ENCODE assay signal across 21 cellular contexts in the genomic region with DNA sequence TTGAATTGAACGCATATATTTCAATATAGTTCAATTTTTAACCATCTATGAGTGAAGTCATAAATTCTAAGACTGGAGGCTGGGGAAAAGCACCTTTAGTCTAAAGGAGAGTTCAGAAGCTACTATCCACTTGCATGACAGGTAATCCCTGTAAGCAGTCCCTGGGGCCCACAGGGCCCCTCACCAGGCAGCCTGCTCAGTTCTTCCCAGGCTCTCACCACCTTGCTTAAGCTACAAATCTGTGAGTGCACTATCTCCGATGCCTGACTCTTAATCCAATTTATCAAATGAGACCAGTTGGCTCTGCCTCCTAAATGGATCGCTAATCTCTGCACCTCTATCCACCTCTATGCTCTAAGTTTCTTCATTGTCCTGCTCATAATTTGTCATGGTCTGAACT.
"Had no signal": no experiment of that assay in that cellular context is flagged by ENCODE, and none has a peak within 500 bp of the region (broad histone marks: within the 10 kb centered on the region; RNA-seq: fewer than 3 reads in every experiment).

No MANE protein-coding gene starts in this region.

- FAIRE-seq: keratinocyte had no signal

- ATAC-seq: left cardiac atrium; left lung; lower lobe of right lung; natural killer cell treated with Interleukin-12 subunit alpha and Interleukin-12 subunit beta and Interleukin-15 and Interleukin-18, amount 100 ng/mL, for 72 hours; right lobe of liver; stimulated activated memory B cell treated with anti-CD40 and anti-IgM and Interleukin-4, amounts not matched to agents 10 μg/mL and 1 μg/mL and 100 μg/mL, for 72 hours; stimulated activated naive CD8-positive, alpha-beta T cell treated with anti-CD3 and anti-CD28 coated beads, Interleukin-15, amount 100 ng/mL, for 72 hours had no signal

- DNase-seq: hippocampal formation; kidney glomerular epithelial cell; left cardiac atrium; left lung; lower lobe of right lung; mammary epithelial cell; mesenchymal stem cell; naive B cell; ovary; right lobe of liver; stimulated activated CD4-positive, alpha-beta T cell treated with anti-CD3 and anti-CD28 coated beads, Interleukin-1b, Interleukin-23, amount 100 ng/mL, for 48 hours; stimulated activated CD4-positive, alpha-beta T cell treated with anti-CD3 and anti-CD28 coated beads, Interleukin-2, amount 100 ng/mL, for 48 hours; stimulated activated CD4-positive, alpha-beta T cell treated with anti-CD3 and anti-CD28 coated beads, Interleukin-4, amount 100 ng/mL, for 4 hours; stimulated activated CD8-positive, alpha-beta memory T cell treated with anti-CD3 and anti-CD28 coated beads, Interleukin-4, amount 100 ng/mL, for 48 hours; stimulated activated naive CD4-positive, alpha-beta T cell treated with Interleukin-2 at 50 U/mL for 16 hours; stimulated activated naive CD8-positive, alpha-beta T cell treated with anti-CD3 and anti-CD28 coated beads, Interleukin-15, amount 100 ng/mL, for 72 hours; substantia nigra; uterus had no signal
